ENCODE assay signal across 8 cellular contexts in genomic region chr15:68277605-68278344, GRCh38. TPM values are rescaled to one million over a fixed set of nuclear protein-coding genes. Genes with fewer than 3 reads are reported as not detected.
DNase-seq lines count a peak whose midpoint lies in the region; ATAC-seq, FAIRE-seq and TF ChIP-seq lines count a peak whose summit lies in the region.

Gene FEM1B, plus strand, starts transcription at chr15:68277745. Its CDS starts 673 bp downstream, at chr15:68278418.

- H3K27me3 ChIP-seq in bronchial epithelial cell (ENCODE audit: control insufficient read depth, insufficient read depth, low read length) = no peaks in the 10 kb centered on the region

- H3K36me3 ChIP-seq in bronchial epithelial cell (ENCODE audit: control insufficient read depth, insufficient read depth, low read length) = no peaks in the 10 kb centered on the region

- no peaks in the 10 kb centered on the region for H3K36me3 Mint-ChIP-seq in WTC11

- in situ Hi-C loops in GM18951 (cut with MboI; ENCODE audit: low sequenced_read_pairs, unreplicated experiment) = no loop called here

- DNase-seq in AG08395 (ENCODE audit: low spot score) (peak; percentile 86), NCI-H226 (peak; percentile 93), WTC11 (ENCODE audit: low spot score) (peak; percentile 84), bronchial epithelial cell (ENCODE audit: low read depth) (peak; percentile 74), iPS-NIHi7 (ENCODE audit: extremely low spot score) (peak; percentile 87), smooth muscle cell of the brain vasculature (ENCODE audit: low read depth, low spot score) (peak; percentile 82)

- POLR2A ChIA-PET in WTC11 (lab: Charles Lee) = interaction anchor here (0.6 to 2.5 kb wide), 9 partner anchors 13 to 50 kb away, joined by 3 to 22 read pairs (median 4); no protein-coding TSS in a partner anchor

- peak within 1 kb of the TSS; percentile 99 for H3K27ac Mint-ChIP-seq in WTC11

- peak within 1 kb of the TSS; percentile 98 for H3K4me3 Mint-ChIP-seq in WTC11

- TF ChIP-seq POLR2A in GM18951 (IDR thresholded peaks at IDR 0.05; ENCODE audit: extremely low read depth, insufficient read depth, insufficient read length) = peak; percentile 88

- TF ChIP-seq CTCF in WTC11 (IDR thresholded peaks at IDR 0.05) = no peak
- no peak for TF ChIP-seq CTCF in bronchial epithelial cell (IDR thresholded peaks at IDR 0.05; ENCODE audit: insufficient read depth, low read length, severe bottlenecking)

- CTCF ChIA-PET in WTC11 (lab: Charles Lee) = interaction anchor here (0.9 to 3.9 kb wide), 14 partner anchors 11 to 754 kb away, joined by 3 to 27 read pairs (median 4); no protein-coding TSS in a partner anchor

- peak within 1 kb of the TSS; percentile 92 for H3K4me3 ChIP-seq in bronchial epithelial cell (ENCODE audit: low read depth, low read length)

- H3K27me3 Mint-ChIP-seq in WTC11 (ENCODE audit: low read depth) = no peaks in the 10 kb centered on the region

- H3K9me3 Mint-ChIP-seq in WTC11 = no peaks in the 10 kb centered on the region

- FAIRE-seq in bronchial epithelial cell (lab: Jason Lieb, UNC) = no peak

- H3K4me1 Mint-ChIP-seq in WTC11 = peaks cover 50% of the 10 kb centered on the region

- peak; percentile 82 for ATAC-seq in HG03175 (IDR thresholded peaks at IDR 0.05; ENCODE audit: unreplicated experiment)
- peak; percentile 81 for ATAC-seq in WTC11

TF ChIP-seq in WTC11, 78 proteins besides CTCF, POLR2A, EP300 and RAD21 (continues in another document):
- TF ChIP-seq ERG (CRISPR knock-in tag; IDR thresholded peaks at IDR 0.05) (no peak), ETV6 (CRISPR knock-in tag; IDR thresholded peaks at IDR 0.05) (peak; percentile 84), ZSCAN18 (CRISPR knock-in tag; IDR thresholded peaks at IDR 0.05) (no peak), E2F5 (CRISPR knock-in tag; IDR thresholded peaks at IDR 0.05) (peak; percentile 93), CBFB (CRISPR knock-in tag; IDR thresholded peaks at IDR 0.05; ENCODE audit: low read depth) (peak; percentile 26; the same call in 1 of the 2 replicates), IRF1 (CRISPR knock-in tag; IDR thresholded peaks at IDR 0.05) (peak; percentile 52; the same call in 1 of the 2 replicates), ZNF532 (CRISPR knock-in tag; IDR thresholded peaks at IDR 0.05; ENCODE audit: borderline replicate concordance) (no peak), RELA (CRISPR knock-in tag; IDR thresholded peaks at IDR 0.05; ENCODE audit: borderline replicate concordance) (peak; percentile 20; the same call in 1 of the 2 replicates), USF1 (CRISPR knock-in tag; IDR thresholded peaks at IDR 0.05) (0 out of 2 replicates have a peak, but pooled peaks have one; percentile 39), ATF1 (CRISPR knock-in tag; IDR thresholded peaks at IDR 0.05) (no peak), TP53 (CRISPR knock-in tag; IDR thresholded peaks at IDR 0.05) (peak; percentile 83; the same call in 1 of the 2 replicates), ZNF423 (CRISPR knock-in tag; IDR thresholded peaks at IDR 0.05) (no peak), ZNF396 (CRISPR knock-in tag; IDR thresholded peaks at IDR 0.05; ENCODE audit: borderline replicate concordance) (no peak), CDX4 (CRISPR knock-in tag; IDR thresholded peaks at IDR 0.05; ENCODE audit: borderline replicate concordance) (no peak), OVOL2 (CRISPR knock-in tag; IDR thresholded peaks at IDR 0.05; ENCODE audit: borderline replicate concordance) (no peak)

RNA-seq across cellular contexts. Expression of gene FEM1B, which starts in this region (rescaled TPM):
- total RNA-seq in WTC11 (2021) (59.7 to 64.8 TPM (median 62.4 TPM) in 3 replicates), bronchial epithelial cell (73.5 and 94.2 TPM in 2 replicates)

Comparison
In these comparisons a context has a peak if more than half of its experiments do, and no peak if none do; other contexts are left out.
1. Peak in every context shown above with its lines: DNase-seq, ATAC-seq and H3K4me3 ChIP-seq.